In genomic region chr11:95849087-95849825, GRCh38 we compare ENCODE assay signal across 9 cellular contexts. TPM values are rescaled to one million over a fixed set of nuclear protein-coding genes. Genes with fewer than 3 reads are reported as not detected.
A peak's percentile ranks its signal among the peaks of the same experiment; 100 is the strongest.
DNase-seq lines count a peak whose midpoint lies in the region; ATAC-seq and FAIRE-seq lines count a peak whose summit lies in the region.
"Had no signal": no experiment of that assay in that cellular context is flagged by ENCODE, and none has a peak within 500 bp of the region (broad histone marks: within the 10 kb centered on the region; RNA-seq: fewer than 3 reads in every experiment).

No MANE protein-coding gene starts in this region.

- FAIRE-seq in small intestine (lab: Jason Lieb, UNC): no peak
- FAIRE-seq: endometrium had no signal

- H3K36me3 ChIP-seq in small intestine (ENCODE audit: control insufficient read depth in 2 of 2, insufficient read depth in 2 of 2, low read length in 2 of 2): peaks cover 3% of the 10 kb centered on the region in 2 donors

- H3K27me3 Mint-ChIP-seq in immature natural killer cell (ENCODE audit: low read depth in 3 of 3): peaks cover 0 to 4% (median 0%) of the 10 kb centered on the region in 3 donors

- H3K27me3 ChIP-seq in small intestine (ENCODE audit: control insufficient read depth in 2 of 2, insufficient read depth in 2 of 2, low read length in 2 of 2): no peaks in the 10 kb centered on the region

- H3K36me3 Mint-ChIP-seq in immature natural killer cell: peaks cover 10 to 23% (median 10%) of the 10 kb centered on the region in 3 donors

- no peak overlapping the region for H3K27ac Mint-ChIP-seq in immature natural killer cell

- no peak overlapping the region for H3K4me3 Mint-ChIP-seq in immature natural killer cell

- peak; percentile 7 for DNase-seq in activated T-cell treated with anti-CD3 and anti-CD28 coated beads for 24 hours (ENCODE audit: low read depth)
- DNase-seq in activated T-cell treated with anti-CD3 and anti-CD28 coated beads, Interleukin-2, amount 50 U/mL, for 1 hour: no peak
- DNase-seq in NOMO-1 (lab: John Stamatoyannopoulos, UW; ENCODE audit: unreplicated experiment in 2 of 2): peak; percentile 26 to 63
- peak; percentile 25 for DNase-seq in amniotic stem cell (lab: John Stamatoyannopoulos, UW)
- DNase-seq in hepatic stellate cell (ENCODE audit: low spot score): peak; percentile 46
- DNase-seq in small intestine: peak; percentile 58
- DNase-seq in immature natural killer cell: no peak

- 70 to 75% (median 75%) methylated on average over 6 of the region's 6 CpGs for WGBS in small intestine, 3 donors

- no peaks in the 10 kb centered on the region for H3K4me1 Mint-ChIP-seq in immature natural killer cell

- no peak overlapping the region for H3K4me3 ChIP-seq in small intestine (ENCODE audit: low read depth in 1 of 2, low read length in 2 of 2)

- ATAC-seq in HG02678 (IDR thresholded peaks at IDR 0.05; ENCODE audit: unreplicated experiment): peak; percentile 65

- H3K9me3 ChIP-seq in small intestine (ENCODE audit: control insufficient read depth, low read depth): no peaks in the 10 kb centered on the region

- no peaks in the 10 kb centered on the region for H3K9me3 Mint-ChIP-seq in immature natural killer cell

- no peak overlapping the region for H3K27ac ChIP-seq in small intestine (ENCODE audit: low read depth in 1 of 2, low read length in 1 of 2)

- H3K4me1 ChIP-seq in small intestine (ENCODE audit: control insufficient read depth in 2 of 2, insufficient read depth in 1 of 2, low read depth in 1 of 2, low read length in 1 of 2): no peaks in the 10 kb centered on the region

RNA-seq across cellular contexts. Expression of gene CEP57, which starts 59.0 kb away (rescaled TPM):
- polyA plus RNA-seq in small intestine (10 to 100 TPM; 27.0 to 41.6 (median 41.6) TPM), immature natural killer cell (10 to 100 TPM; 41.5 to 52.2 (median 50.8) TPM)

RNA-seq across cellular contexts. Expression of gene FAM76B, which starts 59.7 kb away (rescaled TPM):
- polyA plus RNA-seq in small intestine: 10 to 100 TPM; 10.3 to 11.0 (median 10.3) TPM
- polyA plus RNA-seq in immature natural killer cell: 10 to 100 TPM; 11.5 to 18.0 (median 11.5) TPM

Comparison
In these comparisons a context has a peak if more than half of its experiments do, and no peak if none do; other contexts are left out.
1. DNase-seq: peak in activated T-cell treated with anti-CD3 and anti-CD28 coated beads for 24 hours (single experiment), NOMO-1 (2 of 2), amniotic stem cell (single experiment), hepatic stellate cell (single experiment) and small intestine (single experiment); none in activated T-cell treated with anti-CD3 and anti-CD28 coated beads, Interleukin-2, amount 50 U/mL, for 1 hour (single experiment) and immature natural killer cell (0 of 3).